ENCODE assay signal across 2 cellular contexts in the genomic region with DNA sequence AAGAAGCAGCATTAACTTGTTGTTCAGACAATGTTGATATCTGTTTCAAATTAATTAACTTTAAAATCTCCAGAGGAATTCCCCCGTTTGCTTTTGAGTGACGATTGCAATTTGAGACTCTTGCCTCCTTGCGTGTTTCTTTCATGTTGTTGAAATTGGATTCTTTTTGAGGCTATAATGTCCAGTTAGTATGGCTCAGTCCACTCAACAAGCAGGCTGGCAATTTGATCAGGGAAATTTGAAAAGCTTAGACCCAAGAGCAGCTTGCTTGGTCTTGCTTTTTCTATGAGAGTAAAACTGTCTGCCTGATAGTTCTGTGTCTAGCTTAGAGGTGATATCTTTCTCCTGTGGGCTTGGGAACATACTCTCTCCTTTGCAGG.
TF ChIP-seq lines count a peak whose summit lies in the region.

No MANE protein-coding gene starts in this region.

TF ChIP-seq in IMR-90, 13 proteins besides CTCF, POLR2A, EP300 and RAD21:
- TF ChIP-seq, protein P1, sequence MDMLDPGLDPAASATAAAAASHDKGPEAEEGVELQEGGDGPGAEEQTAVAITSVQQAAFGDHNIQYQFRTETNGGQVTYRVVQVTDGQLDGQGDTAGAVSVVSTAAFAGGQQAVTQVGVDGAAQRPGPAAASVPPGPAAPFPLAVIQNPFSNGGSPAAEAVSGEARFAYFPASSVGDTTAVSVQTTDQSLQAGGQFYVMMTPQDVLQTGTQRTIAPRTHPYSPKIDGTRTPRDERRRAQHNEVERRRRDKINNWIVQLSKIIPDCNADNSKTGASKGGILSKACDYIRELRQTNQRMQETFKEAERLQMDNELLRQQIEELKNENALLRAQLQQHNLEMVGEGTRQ (IDR thresholded peaks at IDR 0.05; ENCODE audit: low read depth, low read length) = no peak
- TF ChIP-seq CHD1 (IDR thresholded peaks at IDR 0.05; ENCODE audit: low read depth, low read length) = no peak
- TF ChIP-seq NFE2L2 (IDR thresholded peaks at IDR 0.05; ENCODE audit: low read depth, low read length) = no peak
- TF ChIP-seq RFX5 (IDR thresholded peaks at IDR 0.05; ENCODE audit: low read depth, low read length) = no peak
- no peak for TF ChIP-seq CEBPB (IDR thresholded peaks at IDR 0.05; ENCODE audit: low read depth, low read length)
- TF ChIP-seq MAFK (IDR thresholded peaks at IDR 0.05; ENCODE audit: low read depth, low read length) = no peak
- no peak for TF ChIP-seq FOS (IDR thresholded peaks at IDR 0.05; ENCODE audit: low read depth, low read length)
- TF ChIP-seq, protein P2, sequence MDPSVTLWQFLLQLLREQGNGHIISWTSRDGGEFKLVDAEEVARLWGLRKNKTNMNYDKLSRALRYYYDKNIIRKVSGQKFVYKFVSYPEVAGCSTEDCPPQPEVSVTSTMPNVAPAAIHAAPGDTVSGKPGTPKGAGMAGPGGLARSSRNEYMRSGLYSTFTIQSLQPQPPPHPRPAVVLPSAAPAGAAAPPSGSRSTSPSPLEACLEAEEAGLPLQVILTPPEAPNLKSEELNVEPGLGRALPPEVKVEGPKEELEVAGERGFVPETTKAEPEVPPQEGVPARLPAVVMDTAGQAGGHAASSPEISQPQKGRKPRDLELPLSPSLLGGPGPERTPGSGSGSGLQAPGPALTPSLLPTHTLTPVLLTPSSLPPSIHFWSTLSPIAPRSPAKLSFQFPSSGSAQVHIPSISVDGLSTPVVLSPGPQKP (IDR thresholded peaks at IDR 0.05; ENCODE audit: borderline replicate concordance, low read depth, low read length) = no peak
- no peak for TF ChIP-seq SMC3 (IDR thresholded peaks at IDR 0.05; ENCODE audit: low read depth, low read length)
- TF ChIP-seq MXI1 (IDR thresholded peaks at IDR 0.05; ENCODE audit: borderline replicate concordance, low read depth, low read length) = no peak
- TF ChIP-seq BHLHE40 (IDR thresholded peaks at IDR 0.05; ENCODE audit: low read depth, low read length) = no peak
- TF ChIP-seq MAZ (IDR thresholded peaks at IDR 0.05; ENCODE audit: borderline replicate concordance, low read depth, low read length) = no peak
- no peak for TF ChIP-seq RCOR1 (IDR thresholded peaks at IDR 0.05; ENCODE audit: insufficient replicate concordance, low read length)

TF ChIP-seq in GM12878, 131 proteins besides CTCF, POLR2A, EP300 and RAD21:
- TF ChIP-seq TBL1XR1 (IDR thresholded peaks at IDR 0.05; ENCODE audit: low read depth, low read length) (no peak), CBFB (IDR thresholded peaks at IDR 0.05; ENCODE audit: low read depth) (no peak), SIN3A (IDR thresholded peaks at IDR 0.05; ENCODE audit: low read depth, low read length) (no peak), NR2C1 (IDR thresholded peaks at IDR 0.05) (no peak), EGR1 (IDR thresholded peaks at IDR 0.05; ENCODE audit: borderline replicate concordance in 1 of 2, low read depth in 2 of 2, low read length in 2 of 2) (no peak), CHD2 (IDR thresholded peaks at IDR 0.05; ENCODE audit: borderline replicate concordance, low read depth, low read length) (no peak), SMAD1 (IDR thresholded peaks at IDR 0.05; ENCODE audit: low read depth, partially characterized antibody) (no peak), IKZF2 (IDR thresholded peaks at IDR 0.05) (no peak), MEF2B (IDR thresholded peaks at IDR 0.05; ENCODE audit: partially characterized antibody, poor library complexity, severe bottlenecking) (no peak), ZNF622 (IDR thresholded peaks at IDR 0.05) (no peak)
- TF ChIP-seq, protein P3, sequence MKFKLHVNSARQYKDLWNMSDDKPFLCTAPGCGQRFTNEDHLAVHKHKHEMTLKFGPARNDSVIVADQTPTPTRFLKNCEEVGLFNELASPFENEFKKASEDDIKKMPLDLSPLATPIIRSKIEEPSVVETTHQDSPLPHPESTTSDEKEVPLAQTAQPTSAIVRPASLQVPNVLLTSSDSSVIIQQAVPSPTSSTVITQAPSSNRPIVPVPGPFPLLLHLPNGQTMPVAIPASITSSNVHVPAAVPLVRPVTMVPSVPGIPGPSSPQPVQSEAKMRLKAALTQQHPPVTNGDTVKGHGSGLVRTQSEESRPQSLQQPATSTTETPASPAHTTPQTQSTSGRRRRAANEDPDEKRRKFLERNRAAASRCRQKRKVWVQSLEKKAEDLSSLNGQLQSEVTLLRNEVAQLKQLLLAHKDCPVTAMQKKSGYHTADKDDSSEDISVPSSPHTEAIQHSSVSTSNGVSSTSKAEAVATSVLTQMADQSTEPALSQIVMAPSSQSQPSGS (IDR thresholded peaks at IDR 0.05; ENCODE audit: low read length) = no peak
- TF ChIP-seq, protein P4, sequence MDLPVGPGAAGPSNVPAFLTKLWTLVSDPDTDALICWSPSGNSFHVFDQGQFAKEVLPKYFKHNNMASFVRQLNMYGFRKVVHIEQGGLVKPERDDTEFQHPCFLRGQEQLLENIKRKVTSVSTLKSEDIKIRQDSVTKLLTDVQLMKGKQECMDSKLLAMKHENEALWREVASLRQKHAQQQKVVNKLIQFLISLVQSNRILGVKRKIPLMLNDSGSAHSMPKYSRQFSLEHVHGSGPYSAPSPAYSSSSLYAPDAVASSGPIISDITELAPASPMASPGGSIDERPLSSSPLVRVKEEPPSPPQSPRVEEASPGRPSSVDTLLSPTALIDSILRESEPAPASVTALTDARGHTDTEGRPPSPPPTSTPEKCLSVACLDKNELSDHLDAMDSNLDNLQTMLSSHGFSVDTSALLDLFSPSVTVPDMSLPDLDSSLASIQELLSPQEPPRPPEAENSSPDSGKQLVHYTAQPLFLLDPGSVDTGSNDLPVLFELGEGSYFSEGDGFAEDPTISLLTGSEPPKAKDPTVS (IDR thresholded peaks at IDR 0.05; ENCODE audit: low read depth, low read length) = no peak
- TF ChIP-seq, protein P5, sequence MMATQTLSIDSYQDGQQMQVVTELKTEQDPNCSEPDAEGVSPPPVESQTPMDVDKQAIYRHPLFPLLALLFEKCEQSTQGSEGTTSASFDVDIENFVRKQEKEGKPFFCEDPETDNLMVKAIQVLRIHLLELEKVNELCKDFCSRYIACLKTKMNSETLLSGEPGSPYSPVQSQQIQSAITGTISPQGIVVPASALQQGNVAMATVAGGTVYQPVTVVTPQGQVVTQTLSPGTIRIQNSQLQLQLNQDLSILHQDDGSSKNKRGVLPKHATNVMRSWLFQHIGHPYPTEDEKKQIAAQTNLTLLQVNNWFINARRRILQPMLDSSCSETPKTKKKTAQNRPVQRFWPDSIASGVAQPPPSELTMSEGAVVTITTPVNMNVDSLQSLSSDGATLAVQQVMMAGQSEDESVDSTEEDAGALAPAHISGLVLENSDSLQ (IDR thresholded peaks at IDR 0.05) = no peak
- TF ChIP-seq, protein P6, sequence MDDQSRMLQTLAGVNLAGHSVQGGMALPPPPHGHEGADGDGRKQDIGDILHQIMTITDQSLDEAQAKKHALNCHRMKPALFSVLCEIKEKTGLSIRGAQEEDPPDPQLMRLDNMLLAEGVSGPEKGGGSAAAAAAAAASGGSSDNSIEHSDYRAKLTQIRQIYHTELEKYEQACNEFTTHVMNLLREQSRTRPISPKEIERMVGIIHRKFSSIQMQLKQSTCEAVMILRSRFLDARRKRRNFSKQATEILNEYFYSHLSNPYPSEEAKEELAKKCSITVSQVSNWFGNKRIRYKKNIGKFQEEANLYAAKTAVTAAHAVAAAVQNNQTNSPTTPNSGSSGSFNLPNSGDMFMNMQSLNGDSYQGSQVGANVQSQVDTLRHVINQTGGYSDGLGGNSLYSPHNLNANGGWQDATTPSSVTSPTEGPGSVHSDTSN (IDR thresholded peaks at IDR 0.05; ENCODE audit: insufficient replicate concordance, low read depth, low read length) = no peak
- TF ChIP-seq, protein P7, sequence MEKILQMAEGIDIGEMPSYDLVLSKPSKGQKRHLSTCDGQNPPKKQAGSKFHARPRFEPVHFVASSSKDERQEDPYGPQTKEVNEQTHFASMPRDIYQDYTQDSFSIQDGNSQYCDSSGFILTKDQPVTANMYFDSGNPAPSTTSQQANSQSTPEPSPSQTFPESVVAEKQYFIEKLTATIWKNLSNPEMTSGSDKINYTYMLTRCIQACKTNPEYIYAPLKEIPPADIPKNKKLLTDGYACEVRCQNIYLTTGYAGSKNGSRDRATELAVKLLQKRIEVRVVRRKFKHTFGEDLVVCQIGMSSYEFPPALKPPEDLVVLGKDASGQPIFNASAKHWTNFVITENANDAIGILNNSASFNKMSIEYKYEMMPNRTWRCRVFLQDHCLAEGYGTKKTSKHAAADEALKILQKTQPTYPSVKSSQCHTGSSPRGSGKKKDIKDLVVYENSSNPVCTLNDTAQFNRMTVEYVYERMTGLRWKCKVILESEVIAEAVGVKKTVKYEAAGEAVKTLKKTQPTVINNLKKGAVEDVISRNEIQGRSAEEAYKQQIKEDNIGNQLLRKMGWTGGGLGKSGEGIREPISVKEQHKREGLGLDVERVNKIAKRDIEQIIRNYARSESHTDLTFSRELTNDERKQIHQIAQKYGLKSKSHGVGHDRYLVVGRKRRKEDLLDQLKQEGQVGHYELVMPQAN (conservative IDR thresholded peaks at IDR 0.05) = no peak
